Comparison of ENCODE assay signal across 17 cellular contexts in genomic region chr3:120462409-120462959, GRCh38. TPM values are rescaled to one million over a fixed set of nuclear protein-coding genes. Genes with fewer than 3 reads are reported as not detected.
A peak's percentile ranks its signal among the peaks of the same experiment; 100 is the strongest.
DNase-seq lines count a peak whose midpoint lies in the region; ATAC-seq, FAIRE-seq and TF ChIP-seq lines count a peak whose summit lies in the region.
"Had no signal": no experiment of that assay in that cellular context is flagged by ENCODE, and none has a peak within 500 bp of the region (broad histone marks: within the 10 kb centered on the region; RNA-seq: fewer than 3 reads in every experiment).

No MANE protein-coding gene starts in this region.

- H3K27ac ChIP-seq in liver (ENCODE audit: low read depth in 1 of 2, low read length in 2 of 2) (no peak overlapping the region), HepG2 (ENCODE audit: extremely low read length, insufficient read depth, low read length) (no peak overlapping the region), mesenchymal stem cell (ENCODE audit: low read length, poor library complexity, severe bottlenecking) (no peak overlapping the region)
- H3K27ac ChIP-seq: SK-N-MC had no signal

- H3K9me3 ChIP-seq in liver (ENCODE audit: control insufficient read depth in 4 of 4, low read length in 3 of 4) (no peaks in the 10 kb centered on the region), HepG2 (ENCODE audit: low read length) (no peaks in the 10 kb centered on the region), mesenchymal stem cell (ENCODE audit: control insufficient read depth, low read length) (no peaks in the 10 kb centered on the region)
- H3K9me3 ChIP-seq: Caco-2 had no signal

- intact Hi-C loops in HepG2 (cut with micrococcal nuclease; ENCODE audit: unreplicated experiment), result no loop called here

- H2AK5ac ChIP-seq in mesenchymal stem cell (ENCODE audit: low read length, severe bottlenecking), result no peak overlapping the region

- in situ Hi-C loops in HepG2 (cut with HindIII; ENCODE audit: extremely low pct_ligation_motif_present, low pct_unique_long_range_greater_than_20kb), result no loop called here

- TF ChIP-seq RAD21 in liver (IDR thresholded peaks at IDR 0.05) (no peak), HepG2 (CRISPR knock-in tag; IDR thresholded peaks at IDR 0.05) (no peak)

- TF ChIP-seq CTCF in liver (IDR thresholded peaks at IDR 0.05; ENCODE audit: low read depth, low read length, missing input control) (no peak), HepG2 (CRISPR knock-in tag; IDR thresholded peaks at IDR 0.05) (no peak)

- H4K91ac ChIP-seq in mesenchymal stem cell (ENCODE audit: low read length), result no peak overlapping the region

- H2BK12ac ChIP-seq in mesenchymal stem cell (ENCODE audit: low read length in 2 of 2), result no peak overlapping the region

- TF ChIP-seq EP300 in HepG2 (IDR thresholded peaks at IDR 0.05; ENCODE audit: low read depth in 2 of 2, low read length in 2 of 2) (no peak), HepG2 (CRISPR knock-in tag; IDR thresholded peaks at IDR 0.05; ENCODE audit: borderline replicate concordance) (no peak)

- H4K8ac ChIP-seq in mesenchymal stem cell (ENCODE audit: low read length), result no peak overlapping the region

- no peaks in the 10 kb centered on the region for H3K36me3 Mint-ChIP-seq in stimulated activated naive B cell treated with anti-CD40 and anti-IgM and Interleukin-4, amounts not matched to agents 10 μg/mL and 1 μg/mL and 100 μg/mL, for 72 hours

- H3K9me3 Mint-ChIP-seq in stimulated activated naive B cell treated with anti-CD40 and anti-IgM and Interleukin-4, amounts not matched to agents 10 μg/mL and 1 μg/mL and 100 μg/mL, for 72 hours, result no peaks in the 10 kb centered on the region

- no peak for FAIRE-seq in HepG2 (lab: Jason Lieb, UNC)

- H3K4me3 Mint-ChIP-seq in stimulated activated naive B cell treated with anti-CD40 and anti-IgM and Interleukin-4, amounts not matched to agents 10 μg/mL and 1 μg/mL and 100 μg/mL, for 72 hours, result no peak overlapping the region

- ATAC-seq in HepG2 (no peak), HG03469 (IDR thresholded peaks at IDR 0.05; ENCODE audit: unreplicated experiment) (no peak), GM18868 (IDR thresholded peaks at IDR 0.05; ENCODE audit: unreplicated experiment) (no peak)
- no peak for ATAC-seq in stimulated activated naive B cell treated with anti-CD40 and anti-IgM and Interleukin-4, amounts not matched to agents 10 μg/mL and 1 μg/mL and 100 μg/mL, for 72 hours (replicated peaks)
- ATAC-seq: Panc1 had no signal

- no TSS peak for BruUV-seq in HepG2 (replicated peaks; lab: Mats Ljungman, UMichigan)

- H3K4me1 ChIP-seq in liver (ENCODE audit: control insufficient read depth in 4 of 4, insufficient read depth in 4 of 4, low read length in 3 of 4) (no peaks in the 10 kb centered on the region), HepG2 (ENCODE audit: insufficient read depth, low read length) (no peaks in the 10 kb centered on the region), mesenchymal stem cell (ENCODE audit: control insufficient read depth, insufficient read depth, low read depth, low read length) (no peaks in the 10 kb centered on the region)

- POLR2A ChIA-PET in HepG2 (lab: Yijun Ruan, JAX), result no interaction called here

- no peaks in the 10 kb centered on the region for H3K4me1 Mint-ChIP-seq in stimulated activated naive B cell treated with anti-CD40 and anti-IgM and Interleukin-4, amounts not matched to agents 10 μg/mL and 1 μg/mL and 100 μg/mL, for 72 hours

- 80% methylated on average over 4 of the region's 4 CpGs for WGBS in liver
- 24% methylated on average over 4 of the region's 4 CpGs for WGBS in HepG2 (ENCODE audit: low lambda C conversion rate)
- WGBS in mesenchymal stem cell, result 71% methylated on average over 4 of the region's 4 CpGs

- H4K20me1 ChIP-seq in HepG2 (ENCODE audit: insufficient read depth, low read length), result no peaks in the 10 kb centered on the region

- H3K36me3 ChIP-seq in liver (ENCODE audit: control insufficient read depth in 4 of 4, insufficient read depth in 3 of 4, low read depth in 1 of 4, low read length in 3 of 4), result no peaks in the 10 kb centered on the region
- H3K36me3 ChIP-seq in HepG2 (replicated peaks in 1 of 2; ENCODE audit: control insufficient read depth in 1 of 2, insufficient read depth in 2 of 2, low read length in 2 of 2), result no peaks in the 10 kb centered on the region
- H3K36me3 ChIP-seq in mesenchymal stem cell (ENCODE audit: control insufficient read depth in 1 of 2, insufficient read depth in 2 of 2, low read depth in 1 of 2, low read length in 2 of 2), result no peaks in the 10 kb centered on the region

- H2BK120ac ChIP-seq in mesenchymal stem cell (ENCODE audit: low read depth, low read length), result no peak overlapping the region

- H3K9ac ChIP-seq in liver (ENCODE audit: low read depth in 1 of 2, low read length in 2 of 2) (no peak overlapping the region), HepG2 (ENCODE audit: insufficient read depth, low read depth, low read length) (no peak overlapping the region), mesenchymal stem cell (ENCODE audit: low read length) (no peak overlapping the region)

- H2BK5ac ChIP-seq in mesenchymal stem cell (ENCODE audit: low read depth, low read length, poor library complexity, severe bottlenecking), result no peak overlapping the region

- H3K27me3 ChIP-seq in liver (ENCODE audit: control insufficient read depth in 4 of 4, insufficient read depth in 4 of 4, low read length in 3 of 4), result no peaks in the 10 kb centered on the region
- peaks cover 0 to 19% of the 10 kb centered on the region in 2 experiments; a peak in 1 of 5 replicates for H3K27me3 ChIP-seq in HepG2 (ENCODE audit: control insufficient read depth in 1 of 2, insufficient read depth in 2 of 2, low read length in 2 of 2)
- H3K27me3 ChIP-seq in mesenchymal stem cell (ENCODE audit: control insufficient read depth in 1 of 2, insufficient read depth in 1 of 2, low read length in 2 of 2), result no peaks in the 10 kb centered on the region

- no peak for TF ChIP-seq POLR2A in HepG2 (IDR thresholded peaks at IDR 0.05; ENCODE audit: insufficient read depth in 1 of 2, low read depth in 2 of 2, low read length in 2 of 2)

- peak overlapping the region; percentile 6 for H2BK15ac ChIP-seq in mesenchymal stem cell (ENCODE audit: low read depth, poor library complexity, severe bottlenecking)

- H3K4me3 ChIP-seq in liver (ENCODE audit: low read depth in 1 of 3, low read length in 3 of 3), result no peak overlapping the region
- no peak overlapping the region for H3K4me3 ChIP-seq in HepG2 (replicated peaks in 1 of 3; ENCODE audit: insufficient read depth in 1 of 3, low read depth in 2 of 3, low read length in 3 of 3)
- H3K4me3 ChIP-seq in mesenchymal stem cell (ENCODE audit: insufficient read depth in 1 of 2, low read depth in 1 of 2, low read length in 2 of 2), result no peak overlapping the region
- H3K4me3 ChIP-seq: SK-N-MC had no signal

- no peak overlapping the region for H3K23ac ChIP-seq in mesenchymal stem cell (ENCODE audit: low read length in 2 of 2)

- H3K27ac Mint-ChIP-seq in stimulated activated naive B cell treated with anti-CD40 and anti-IgM and Interleukin-4, amounts not matched to agents 10 μg/mL and 1 μg/mL and 100 μg/mL, for 72 hours, result no peak overlapping the region

- H3K4me2 ChIP-seq in HepG2 (ENCODE audit: low read depth, low read length), result no peak overlapping the region
- no peak overlapping the region for H3K4me2 ChIP-seq in mesenchymal stem cell (ENCODE audit: low read length, poor library complexity, severe bottlenecking)

- no peak overlapping the region for H2AFZ ChIP-seq in HepG2 (ENCODE audit: low read length)
- no peak overlapping the region for H2AFZ ChIP-seq in mesenchymal stem cell (ENCODE audit: low read depth, low read length)

- no peak overlapping the region for H3K14ac ChIP-seq in mesenchymal stem cell (ENCODE audit: low read length in 2 of 2)

- no peak for DNase-seq in HepG2 (ENCODE audit: low spot score)
- peak; percentile 17 for DNase-seq in amniotic epithelial cell (ENCODE audit: low read depth)
- DNase-seq in mesenchymal stem cell, result no peak
- no peak for DNase-seq in OCI-M2 (lab: John Stamatoyannopoulos, UW; ENCODE audit: unreplicated experiment)
- no peak for DNase-seq in stimulated activated naive B cell treated with anti-CD40 and anti-IgM and Interleukin-4, amounts not matched to agents 10 μg/mL and 1 μg/mL and 100 μg/mL, for 72 hours
- DNase-seq: Caco-2, DMS153, EL, H7, NCI-H1436, NCI-H2029, NCI-H510A treated with DMSO at 0.1 percent for 48 hours had no signal

- CTCF ChIA-PET in HepG2 (lab: Yijun Ruan, JAX; ENCODE audit: low intra/inter-chr PET ratio, low total read pairs), result no interaction called here

- H3K79me2 ChIP-seq in HepG2 (ENCODE audit: insufficient read depth, low read length), result no peaks in the 10 kb centered on the region

- no peak overlapping the region for H3K4ac ChIP-seq in mesenchymal stem cell (ENCODE audit: low read depth in 1 of 2, low read length in 2 of 2)

- H3K27me3 Mint-ChIP-seq in stimulated activated naive B cell treated with anti-CD40 and anti-IgM and Interleukin-4, amounts not matched to agents 10 μg/mL and 1 μg/mL and 100 μg/mL, for 72 hours, result no peaks in the 10 kb centered on the region

- H3K79me1 ChIP-seq in mesenchymal stem cell (replicated peaks; ENCODE audit: low read length, poor library complexity, severe bottlenecking), result no peaks in the 10 kb centered on the region

- H3K18ac ChIP-seq in mesenchymal stem cell (ENCODE audit: low read depth in 1 of 2, low read length in 2 of 2), result no peak overlapping the region

RNA-seq across cellular contexts. Expression of gene FSTL1, which starts 11.7 kb away (rescaled TPM):
- total RNA-seq in liver (10 to 100 TPM; 20.8 to 67.5 TPM), HepG2 (2016; rRNA removed; fragmentation: Illumina TruSeq; extraction: Trizol) (0.07 and 0.17 TPM in 2 replicates)
- polyA plus RNA-seq in liver (10 to 100 TPM in 1 of 2 donors, 1 to 10 TPM in 1; 9.6 to 28.4 TPM), HepG2 (2011; rRNA removed) (0.18 and 0.29 TPM in 2 replicates)
- not detected in 2 replicates for total RNA-seq in HepG2 (2016; cell fraction: cytosol; rRNA removed; fragmentation: Illumina TruSeq; extraction: Trizol; ENCODE audit: low read depth)
- total RNA-seq in HepG2 (2016; cell fraction: insoluble cytoplasmic fraction; rRNA removed; fragmentation: Illumina TruSeq; extraction: Trizol), result 0.19 and 0.30 TPM in 2 replicates
- total RNA-seq in HepG2 (2016; cell fraction: membrane; rRNA removed; fragmentation: Illumina TruSeq; extraction: Trizol), result 0.14 TPM in 1 of 2 replicates, not detected in the other
- total RNA-seq in HepG2 (2016; cell fraction: nucleus; rRNA removed; fragmentation: Illumina TruSeq; extraction: Trizol), result 0.22 and 0.25 TPM in 2 replicates
- 0.12 and 0.40 TPM in 2 replicates for polyA plus RNA-seq in HepG2 (2011; cell fraction: cytosol; rRNA removed)
- 0.64 and 1.1 TPM in 2 replicates for polyA plus RNA-seq in HepG2 (2011; cell fraction: nucleus; rRNA removed)
- 0.11 and 0.23 TPM in 2 replicates for polyA plus RNA-seq in HepG2 (2012)
- polyA plus RNA-seq in HepG2 (2016; cell fraction: cytosol; fragmentation: Illumina TruSeq; extraction: Trizol; ENCODE audit: low read depth), result not detected in 2 replicates
- polyA plus RNA-seq in HepG2 (2016; cell fraction: insoluble cytoplasmic fraction; fragmentation: Illumina TruSeq; extraction: Trizol; ENCODE audit: low read depth), result 0.14 and 0.49 TPM in 2 replicates
- polyA plus RNA-seq in HepG2 (2016; cell fraction: membrane; fragmentation: Illumina TruSeq; extraction: Trizol; ENCODE audit: low read depth), result 0.03 and 0.05 TPM in 2 replicates
- not detected in 2 replicates for polyA plus RNA-seq in HepG2 (2016; cell fraction: nucleus; fragmentation: Illumina TruSeq; extraction: Trizol; ENCODE audit: insufficient read depth, low read depth)
- polyA minus RNA-seq in HepG2 (2011; rRNA and poly(A)+ RNA removed; ENCODE audit: low replicate concordance), result 1.3 and 8.9 TPM in 2 replicates
- 0.69 TPM in 1 of 2 replicates, not detected in the other for polyA minus RNA-seq in HepG2 (2011; cell fraction: cytosol; rRNA and poly(A)+ RNA removed)
- 0.62 and 2.8 TPM in 2 replicates for polyA minus RNA-seq in HepG2 (2011; cell fraction: nucleus; rRNA and poly(A)+ RNA removed)
- 544 TPM for polyA plus RNA-seq in mesenchymal stem cell (2013, experiment 1 of 2)
- 562 TPM for polyA plus RNA-seq in mesenchymal stem cell (2013, experiment 2 of 2)

Comparison
In these comparisons a context has a peak if more than half of its experiments do, and no peak if none do; other contexts are left out.
1. RNA of gene FSTL1, which starts 11.7 kb away (total RNA-seq): 20.8 to 67.5 TPM in liver; 0.07 to 0.30 TPM in HepG2; every median in the first group is over 10 times any median in the second.